8 cellular contexts compared by ENCODE assay signal in the genomic region with DNA sequence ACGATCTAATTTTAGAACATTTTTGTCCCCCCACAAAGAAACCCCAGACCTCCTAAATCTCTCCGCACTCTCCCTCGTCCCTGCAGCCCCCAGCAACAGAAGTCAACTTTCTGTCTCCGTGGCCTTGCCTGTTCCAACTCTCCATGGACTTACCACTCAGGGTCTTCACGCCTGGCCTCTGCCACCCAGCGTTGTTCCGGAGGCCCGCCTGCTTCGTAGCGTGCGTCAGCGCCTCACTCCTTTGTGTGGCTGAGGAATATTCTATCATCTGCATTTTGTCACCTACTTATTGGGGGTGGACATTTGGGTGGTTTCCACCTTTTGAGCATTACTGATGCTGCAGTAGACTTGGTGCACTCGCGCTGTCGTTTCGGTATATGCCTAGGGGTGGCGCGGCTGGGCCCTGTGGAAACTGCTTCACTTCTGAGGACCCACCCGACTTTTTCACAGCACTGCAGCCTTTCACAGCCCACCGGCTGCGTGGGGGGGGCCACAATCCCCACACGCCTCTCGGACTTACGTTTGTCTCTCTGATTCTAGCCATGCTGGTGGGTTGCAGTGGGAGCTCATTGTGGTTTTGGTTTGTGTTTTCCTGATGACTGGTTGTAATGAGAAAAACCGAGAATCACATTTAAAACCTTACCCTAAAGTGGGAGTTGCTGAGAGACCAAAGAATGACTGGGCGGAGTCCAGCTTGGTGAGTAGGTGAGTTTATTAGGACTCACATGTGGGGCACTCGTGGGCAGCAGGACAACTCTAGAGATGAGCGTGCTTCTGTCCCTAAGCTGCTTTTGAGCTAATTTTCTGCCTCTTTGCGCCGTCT. TPM values are rescaled to one million over a fixed set of nuclear protein-coding genes. Genes with fewer than 3 reads are reported as not detected.
DNase-seq lines count a peak whose midpoint lies in the region; ATAC-seq, FAIRE-seq and TF ChIP-seq lines count a peak whose summit lies in the region.

No MANE protein-coding gene starts in this region.

- H2AFZ ChIP-seq in osteoblast (ENCODE audit: low read length), result no peak overlapping the region

- POLR2A ChIA-PET in activated CD4-positive, alpha-beta memory T cell treated with anti-CD3 and anti-CD28 coated beads, Interleukin-2, amount 10 ng/mL, durations not matched to agents 7 days and 5 days (lab: Charles Lee), result interaction anchor here (1.0 to 3.5 kb wide), 5 partner anchors 11 to 313 kb away, joined by 3 to 34 read pairs (median 14); a partner anchor contains a TSS

- no peak overlapping the region for H3K4me3 ChIP-seq in osteoblast (ENCODE audit: insufficient read depth, low read length)

- peak overlapping the region; percentile 56 for H3K4me2 ChIP-seq in osteoblast (ENCODE audit: insufficient read depth, low read length)

- H3K27me3 ChIP-seq in osteoblast (ENCODE audit: insufficient read depth, low read length), result no peaks in the 10 kb centered on the region

- H3K9me3 ChIP-seq in osteoblast (ENCODE audit: low read depth, low read length), result no peaks in the 10 kb centered on the region

- peaks cover 3% of the 10 kb centered on the region for H3K36me3 Mint-ChIP-seq in activated CD4-positive, alpha-beta memory T cell treated with anti-CD3 and anti-CD28 coated beads, Interleukin-2, amount 10 ng/mL, durations not matched to agents 7 days and 5 days (ENCODE audit: low read depth)
- H3K36me3 Mint-ChIP-seq in nephron progenitor cell (ENCODE audit: low read depth), result peaks cover 15% of the 10 kb centered on the region

- ATAC-seq in HG02870 (IDR thresholded peaks at IDR 0.05; ENCODE audit: unreplicated experiment) (peak; percentile 63), HG03139 (IDR thresholded peaks at IDR 0.05; ENCODE audit: unreplicated experiment) (no peak), HG03045 (IDR thresholded peaks at IDR 0.05; ENCODE audit: unreplicated experiment) (no peak)

- peaks cover 46% of the 10 kb centered on the region for H3K4me1 Mint-ChIP-seq in activated CD4-positive, alpha-beta memory T cell treated with anti-CD3 and anti-CD28 coated beads, Interleukin-2, amount 10 ng/mL, durations not matched to agents 7 days and 5 days
- H3K4me1 Mint-ChIP-seq in nephron progenitor cell, result peaks cover 33% of the 10 kb centered on the region

- peak overlapping the region; percentile 21 for H3K27ac Mint-ChIP-seq in activated CD4-positive, alpha-beta memory T cell treated with anti-CD3 and anti-CD28 coated beads, Interleukin-2, amount 10 ng/mL, durations not matched to agents 7 days and 5 days
- no peak overlapping the region for H3K27ac Mint-ChIP-seq in nephron progenitor cell

- CTCF ChIA-PET in activated CD4-positive, alpha-beta memory T cell treated with anti-CD3 and anti-CD28 coated beads, Interleukin-2, amount 10 ng/mL, durations not matched to agents 7 days and 5 days (lab: Charles Lee), result interaction anchor here (0.7 to 1.1 kb wide), 3 partner anchors 20 to 585 kb away, joined by 3 to 7 read pairs (median 4); no protein-coding TSS in a partner anchor

- peaks cover 4% of the 10 kb centered on the region for H4K20me1 ChIP-seq in osteoblast (ENCODE audit: insufficient read depth, low read length)

- DNase-seq in GM18507 (ENCODE audit: extremely low spot score, insufficient read length, low read depth) (no peak), osteoblast (ENCODE audit: insufficient read length, low spot score, missing footprints) (no peak), caudate nucleus (lab: John Stamatoyannopoulos, UW) (no peak), nephron progenitor cell (no peak)
- peak; percentile 60 for DNase-seq in activated CD4-positive, alpha-beta memory T cell treated with anti-CD3 and anti-CD28 coated beads, Interleukin-2, amount 10 ng/mL, durations not matched to agents 7 days and 5 days

- TF ChIP-seq CTCF in osteoblast (IDR thresholded peaks at IDR 0.05; ENCODE audit: extremely low read depth, low read depth, low read length) (no peak), nephron progenitor cell (IDR thresholded peaks at IDR 0.05) (no peak)

- H3K9me3 Mint-ChIP-seq in activated CD4-positive, alpha-beta memory T cell treated with anti-CD3 and anti-CD28 coated beads, Interleukin-2, amount 10 ng/mL, durations not matched to agents 7 days and 5 days, result no peaks in the 10 kb centered on the region
- no peaks in the 10 kb centered on the region for H3K9me3 Mint-ChIP-seq in nephron progenitor cell

- peak; percentile 84 for FAIRE-seq in GM18507 (lab: Jason Lieb, UNC)

- peaks cover 10% of the 10 kb centered on the region for H3K36me3 ChIP-seq in osteoblast (ENCODE audit: insufficient read depth, low read length)

- peak overlapping the region; percentile 83 for H3K27ac ChIP-seq in osteoblast (ENCODE audit: low read depth, low read length)
- H3K27ac ChIP-seq in caudate nucleus (ENCODE audit: low read depth, low read length), result no peak overlapping the region

- peaks cover 6% of the 10 kb centered on the region for H3K27me3 Mint-ChIP-seq in activated CD4-positive, alpha-beta memory T cell treated with anti-CD3 and anti-CD28 coated beads, Interleukin-2, amount 10 ng/mL, durations not matched to agents 7 days and 5 days
- peaks cover 38% of the 10 kb centered on the region for H3K27me3 Mint-ChIP-seq in nephron progenitor cell (ENCODE audit: low read depth, poor library complexity)

- H3K4me1 ChIP-seq in osteoblast (ENCODE audit: insufficient read depth, low read length), result peaks cover 44% of the 10 kb centered on the region

- peak overlapping the region; percentile 41 for H3K4me3 Mint-ChIP-seq in activated CD4-positive, alpha-beta memory T cell treated with anti-CD3 and anti-CD28 coated beads, Interleukin-2, amount 10 ng/mL, durations not matched to agents 7 days and 5 days
- H3K4me3 Mint-ChIP-seq in nephron progenitor cell, result no peak overlapping the region

- peaks cover 18% of the 10 kb centered on the region for H3K79me2 ChIP-seq in osteoblast (ENCODE audit: insufficient read depth, low read length)

RNA-seq across cellular contexts. Expression of a gene that starts 1.4 kb away (rescaled TPM):
- 1 to 10 TPM; 9.0 to 9.2 TPM for total RNA-seq in activated CD4-positive, alpha-beta memory T cell treated with anti-CD3 and anti-CD28 coated beads, Interleukin-2, amount 10 ng/mL, durations not matched to agents 7 days and 5 days
- 9.4 and 11.2 TPM in 2 replicates for total RNA-seq in osteoblast

RNA-seq across cellular contexts. Expression of a gene that starts 11.6 kb away (rescaled TPM):
- 10 to 100 TPM; 28.6 to 32.0 TPM for total RNA-seq in activated CD4-positive, alpha-beta memory T cell treated with anti-CD3 and anti-CD28 coated beads, Interleukin-2, amount 10 ng/mL, durations not matched to agents 7 days and 5 days
- 31.8 and 35.8 TPM in 2 replicates for total RNA-seq in osteoblast

RNA-seq across cellular contexts. Expression of a gene that starts 25.3 kb away (rescaled TPM):
- 100 to 1,000 TPM; 120 TPM for total RNA-seq in activated CD4-positive, alpha-beta memory T cell treated with anti-CD3 and anti-CD28 coated beads, Interleukin-2, amount 10 ng/mL, durations not matched to agents 7 days and 5 days
- total RNA-seq in osteoblast, result 53.6 and 54.6 TPM in 2 replicates
